ENCODE assay signal across 1 cellular context in the genomic region with DNA sequence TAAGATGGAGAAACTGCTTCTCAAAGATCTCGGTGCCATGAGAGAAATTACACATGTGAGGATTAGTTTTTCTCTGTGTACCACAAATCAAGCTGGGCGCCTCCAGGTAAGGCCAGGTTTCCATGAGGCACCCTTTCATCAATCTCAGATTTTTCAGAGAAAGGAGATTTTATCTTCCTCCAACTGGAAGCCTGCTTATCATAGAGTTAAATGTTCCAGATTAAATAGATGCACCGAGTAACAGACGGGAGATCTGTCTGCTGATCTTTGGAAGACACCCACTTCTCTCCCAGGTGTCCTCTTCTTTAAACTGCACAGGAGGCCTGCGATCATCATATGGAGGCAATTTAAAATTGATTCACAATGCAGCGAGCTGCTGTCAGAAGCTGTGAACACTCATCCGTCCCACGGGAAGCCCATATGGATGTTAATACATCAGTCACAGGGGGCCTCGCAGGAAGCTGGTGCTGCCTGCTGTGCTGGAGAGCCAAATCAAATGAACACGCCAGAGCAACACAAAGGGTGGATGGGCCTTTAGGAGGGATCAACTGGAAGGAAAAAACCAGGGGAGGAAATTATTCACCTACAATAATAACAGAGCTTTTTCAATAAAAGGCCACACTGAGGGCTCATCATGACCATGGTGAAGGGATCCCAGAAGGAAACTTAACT.
TF ChIP-seq lines count a peak whose summit lies in the region.

No MANE protein-coding gene starts in this region.

TF ChIP-seq in GM23338, 12 proteins besides CTCF, POLR2A, EP300 and RAD21 (continued from another document):
- TF ChIP-seq, protein P1, sequence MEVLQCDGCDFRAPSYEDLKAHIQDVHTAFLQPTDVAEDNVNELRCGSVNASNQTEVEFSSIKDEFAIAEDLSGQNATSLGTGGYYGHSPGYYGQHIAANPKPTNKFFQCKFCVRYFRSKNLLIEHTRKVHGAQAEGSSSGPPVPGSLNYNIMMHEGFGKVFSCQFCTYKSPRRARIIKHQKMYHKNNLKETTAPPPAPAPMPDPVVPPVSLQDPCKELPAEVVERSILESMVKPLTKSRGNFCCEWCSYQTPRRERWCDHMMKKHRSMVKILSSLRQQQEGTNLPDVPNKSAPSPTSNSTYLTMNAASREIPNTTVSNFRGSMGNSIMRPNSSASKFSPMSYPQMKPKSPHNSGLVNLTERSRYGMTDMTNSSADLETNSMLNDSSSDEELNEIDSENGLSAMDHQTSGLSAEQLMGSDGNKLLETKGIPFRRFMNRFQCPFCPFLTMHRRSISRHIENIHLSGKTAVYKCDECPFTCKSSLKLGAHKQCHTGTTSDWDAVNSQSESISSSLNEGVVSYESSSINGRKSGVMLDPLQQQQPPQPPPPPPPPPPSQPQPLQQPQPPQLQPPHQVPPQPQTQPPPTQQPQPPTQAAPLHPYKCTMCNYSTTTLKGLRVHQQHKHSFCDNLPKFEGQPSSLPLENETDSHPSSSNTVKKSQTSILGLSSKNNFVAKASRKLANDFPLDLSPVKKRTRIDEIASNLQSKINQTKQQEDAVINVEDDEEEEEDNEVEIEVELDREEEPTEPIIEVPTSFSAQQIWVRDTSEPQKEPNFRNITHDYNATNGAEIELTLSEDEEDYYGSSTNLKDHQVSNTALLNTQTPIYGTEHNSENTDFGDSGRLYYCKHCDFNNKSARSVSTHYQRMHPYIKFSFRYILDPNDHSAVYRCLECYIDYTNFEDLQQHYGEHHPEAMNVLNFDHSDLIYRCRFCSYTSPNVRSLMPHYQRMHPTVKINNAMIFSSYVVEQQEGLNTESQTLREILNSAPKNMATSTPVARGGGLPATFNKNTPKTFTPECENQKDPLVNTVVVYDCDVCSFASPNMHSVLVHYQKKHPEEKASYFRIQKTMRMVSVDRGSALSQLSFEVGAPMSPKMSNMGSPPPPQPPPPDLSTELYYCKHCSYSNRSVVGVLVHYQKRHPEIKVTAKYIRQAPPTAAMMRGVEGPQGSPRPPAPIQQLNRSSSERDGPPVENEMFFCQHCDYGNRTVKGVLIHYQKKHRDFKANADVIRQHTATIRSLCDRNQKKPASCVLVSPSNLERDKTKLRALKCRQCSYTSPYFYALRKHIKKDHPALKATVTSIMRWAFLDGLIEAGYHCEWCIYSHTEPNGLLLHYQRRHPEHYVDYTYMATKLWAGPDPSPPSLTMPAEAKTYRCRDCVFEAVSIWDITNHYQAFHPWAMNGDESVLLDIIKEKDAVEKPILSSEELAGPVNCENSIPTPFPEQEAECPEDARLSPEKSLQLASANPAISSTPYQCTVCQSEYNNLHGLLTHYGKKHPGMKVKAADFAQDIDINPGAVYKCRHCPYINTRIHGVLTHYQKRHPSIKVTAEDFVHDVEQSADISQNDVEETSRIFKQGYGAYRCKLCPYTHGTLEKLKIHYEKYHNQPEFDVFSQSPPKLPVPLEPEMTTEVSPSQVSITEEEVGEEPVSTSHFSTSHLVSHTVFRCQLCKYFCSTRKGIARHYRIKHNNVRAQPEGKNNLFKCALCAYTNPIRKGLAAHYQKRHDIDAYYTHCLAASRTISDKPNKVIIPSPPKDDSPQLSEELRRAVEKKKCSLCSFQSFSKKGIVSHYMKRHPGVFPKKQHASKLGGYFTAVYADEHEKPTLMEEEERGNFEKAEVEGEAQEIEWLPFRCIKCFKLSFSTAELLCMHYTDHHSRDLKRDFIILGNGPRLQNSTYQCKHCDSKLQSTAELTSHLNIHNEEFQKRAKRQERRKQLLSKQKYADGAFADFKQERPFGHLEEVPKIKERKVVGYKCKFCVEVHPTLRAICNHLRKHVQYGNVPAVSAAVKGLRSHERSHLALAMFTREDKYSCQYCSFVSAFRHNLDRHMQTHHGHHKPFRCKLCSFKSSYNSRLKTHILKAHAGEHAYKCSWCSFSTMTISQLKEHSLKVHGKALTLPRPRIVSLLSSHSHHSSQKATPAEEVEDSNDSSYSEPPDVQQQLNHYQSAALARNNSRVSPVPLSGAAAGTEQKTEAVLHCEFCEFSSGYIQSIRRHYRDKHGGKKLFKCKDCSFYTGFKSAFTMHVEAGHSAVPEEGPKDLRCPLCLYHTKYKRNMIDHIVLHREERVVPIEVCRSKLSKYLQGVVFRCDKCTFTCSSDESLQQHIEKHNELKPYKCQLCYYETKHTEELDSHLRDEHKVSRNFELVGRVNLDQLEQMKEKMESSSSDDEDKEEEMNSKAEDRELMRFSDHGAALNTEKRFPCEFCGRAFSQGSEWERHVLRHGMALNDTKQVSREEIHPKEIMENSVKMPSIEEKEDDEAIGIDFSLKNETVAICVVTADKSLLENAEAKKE (CRISPR knock-in tag; IDR thresholded peaks at IDR 0.05): peak; percentile 43; the same call in 1 of the 2 replicates
- TF ChIP-seq NANOG (IDR thresholded peaks at IDR 0.05; ENCODE audit: borderline replicate concordance) (peak; percentile 91), ZNF331 (CRISPR knock-in tag; IDR thresholded peaks at IDR 0.05; ENCODE audit: low read depth) (no peak)
